Comparison of ENCODE assay signal across 8 cellular contexts in the genomic region with DNA sequence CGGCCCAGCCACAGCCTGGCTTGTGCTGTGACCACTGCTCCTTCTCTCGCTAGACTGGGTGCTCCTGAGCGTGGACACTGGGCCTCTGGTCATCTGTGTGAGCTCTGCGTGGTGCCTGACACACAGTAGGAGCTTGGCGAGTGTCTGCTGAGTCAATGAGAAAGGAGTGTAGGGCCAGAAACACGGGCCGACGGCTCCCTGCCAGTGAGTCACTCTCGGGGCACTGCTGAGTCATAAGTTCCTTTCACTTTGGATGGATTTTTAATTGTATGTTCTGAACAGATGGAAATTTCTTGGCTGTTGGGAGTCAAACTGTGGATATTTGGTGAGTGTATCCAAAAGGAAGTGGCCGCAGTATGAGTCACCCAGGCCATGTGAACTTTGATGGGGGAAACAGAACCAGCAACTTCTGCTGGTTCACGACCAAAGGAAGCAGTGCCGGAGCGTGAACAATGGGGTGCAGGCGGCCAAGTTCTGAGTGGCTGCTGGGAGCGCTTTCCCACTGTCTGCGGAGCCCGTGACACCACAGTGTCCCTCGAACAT. TPM values are rescaled to one million over a fixed set of nuclear protein-coding genes. Genes with fewer than 3 reads are reported as not detected.
DNase-seq lines count a peak whose midpoint lies in the region; ATAC-seq lines count a peak whose summit lies in the region.

No MANE protein-coding gene starts in this region.

- H3F3A ChIP-seq in GM23248 (ENCODE audit: insufficient read depth) = 0 out of 2 replicates have a peak, but pooled peaks cover 5% of the 10 kb centered on the region

- H3K4me2 ChIP-seq in GM23248 (ENCODE audit: unreplicated experiment) = peak overlapping the region; percentile 79

- ATAC-seq in left lobe of liver = peak; percentile 67
- no peak for ATAC-seq in HG02938 (IDR thresholded peaks at IDR 0.05; ENCODE audit: unreplicated experiment)

- peak; percentile 99 for DNase-seq in GM23248
- peak; percentile 58 for DNase-seq in cerebellar cortex (ENCODE audit: low spot score)
- DNase-seq in left lobe of liver (ENCODE audit: low spot score) = no peak
- DNase-seq in stimulated activated CD4-positive, alpha-beta T cell treated with anti-CD3 and anti-CD28 coated beads, Interleukin-2, amount 100 ng/mL, for 48 hours = peak; percentile 13 to 39
- DNase-seq in NCI-H1105 treated with DMSO at 0.1 percent for 48 hours (lab: John Stamatoyannopoulos, UW) = no peak
- DNase-seq in HK-2 (ENCODE audit: unreplicated experiment) = no peak

- H3K9me2 ChIP-seq in GM23248 (ENCODE audit: insufficient read depth) = no peaks in the 10 kb centered on the region

- peaks cover 6% of the 10 kb centered on the region for H3K4me1 Mint-ChIP-seq in T-helper 1 cell treated with Interleukin-12 subunit alpha and Interleukin-12 subunit beta and Interleukin-4 antibody, amounts not matched to agents 30 μg/mL and 1 μg/mL, for 36 hours (ENCODE audit: low read depth)

- 6% methylated on average over 18 of the region's 18 CpGs for WGBS in GM23248 (ENCODE audit: low coverage in 1 of 2, low lambda C conversion rate in 2 of 2, missing lambda C conversion rate in 2 of 2), 2 experiments

- no peaks in the 10 kb centered on the region for H3K36me3 Mint-ChIP-seq in T-helper 1 cell treated with Interleukin-12 subunit alpha and Interleukin-12 subunit beta and Interleukin-4 antibody, amounts not matched to agents 30 μg/mL and 1 μg/mL, for 36 hours (ENCODE audit: low read depth)

- H3K9ac ChIP-seq in GM23248 = peak overlapping the region; percentile 82

- H3K9me3 Mint-ChIP-seq in T-helper 1 cell treated with Interleukin-12 subunit alpha and Interleukin-12 subunit beta and Interleukin-4 antibody, amounts not matched to agents 30 μg/mL and 1 μg/mL, for 36 hours = no peaks in the 10 kb centered on the region

- no peaks in the 10 kb centered on the region for H3K9me3 ChIP-seq in GM23248 (ENCODE audit: low read depth)

- in situ Hi-C loops in GM23248 (cut with MboI) = no loop called here

- H3K27me3 Mint-ChIP-seq in T-helper 1 cell treated with Interleukin-12 subunit alpha and Interleukin-12 subunit beta and Interleukin-4 antibody, amounts not matched to agents 30 μg/mL and 1 μg/mL, for 36 hours (ENCODE audit: low read depth) = peaks cover 6% of the 10 kb centered on the region

- no peaks in the 10 kb centered on the region for H3K36me3 ChIP-seq in GM23248 (ENCODE audit: low read depth)

- no peaks in the 10 kb centered on the region for H3K79me2 ChIP-seq in GM23248 (ENCODE audit: insufficient read depth)

- H3K4me3 ChIP-seq in GM23248 = peak overlapping the region; percentile 42

- H3K4me3 Mint-ChIP-seq in T-helper 1 cell treated with Interleukin-12 subunit alpha and Interleukin-12 subunit beta and Interleukin-4 antibody, amounts not matched to agents 30 μg/mL and 1 μg/mL, for 36 hours = no peak overlapping the region

- peak overlapping the region; percentile 67 for H2AFZ ChIP-seq in GM23248

- no peaks in the 10 kb centered on the region for H3K27me3 ChIP-seq in GM23248 (replicated peaks; ENCODE audit: insufficient read depth)

- peaks cover 23% of the 10 kb centered on the region for H3K4me1 ChIP-seq in GM23248 (ENCODE audit: insufficient read depth)

- peak overlapping the region; percentile 95 for H3K27ac ChIP-seq in GM23248

- peak overlapping the region; percentile 74 for H3K27ac Mint-ChIP-seq in T-helper 1 cell treated with Interleukin-12 subunit alpha and Interleukin-12 subunit beta and Interleukin-4 antibody, amounts not matched to agents 30 μg/mL and 1 μg/mL, for 36 hours

- no peaks in the 10 kb centered on the region for H4K20me1 ChIP-seq in GM23248 (ENCODE audit: insufficient read depth)

RNA-seq across cellular contexts. Expression of gene COL18A1, which starts 41.0 kb away (rescaled TPM):
- 24.2 and 30.5 TPM in 2 replicates for total RNA-seq in GM23248 (2014; rRNA removed; shearing (Covaris generic))
- polyA plus RNA-seq in GM23248 (2016; fragmentation: Nextera tagmentation; extraction: Ambion mirVana) = 1.7 and 1.8 TPM in 2 replicates
- total RNA-seq in left lobe of liver = 499 TPM

Comparison
In these comparisons a context has a peak if more than half of its experiments do, and no peak if none do; other contexts are left out.
1. DNase-seq: peak in GM23248 (single experiment), cerebellar cortex (single experiment) and stimulated activated CD4-positive, alpha-beta T cell treated with anti-CD3 and anti-CD28 coated beads, Interleukin-2, amount 100 ng/mL, for 48 hours (2 of 2); none in left lobe of liver (single experiment), NCI-H1105 treated with DMSO at 0.1 percent for 48 hours (single experiment) and HK-2 (single experiment).
2. RNA of gene COL18A1, which starts 41.0 kb away (total RNA-seq): 499 TPM in left lobe of liver (single experiment); 24.2 to 30.5 TPM in GM23248; every median in the first group is over 10 times any median in the second.